17 cellular contexts compared by ENCODE assay signal in the genomic region with DNA sequence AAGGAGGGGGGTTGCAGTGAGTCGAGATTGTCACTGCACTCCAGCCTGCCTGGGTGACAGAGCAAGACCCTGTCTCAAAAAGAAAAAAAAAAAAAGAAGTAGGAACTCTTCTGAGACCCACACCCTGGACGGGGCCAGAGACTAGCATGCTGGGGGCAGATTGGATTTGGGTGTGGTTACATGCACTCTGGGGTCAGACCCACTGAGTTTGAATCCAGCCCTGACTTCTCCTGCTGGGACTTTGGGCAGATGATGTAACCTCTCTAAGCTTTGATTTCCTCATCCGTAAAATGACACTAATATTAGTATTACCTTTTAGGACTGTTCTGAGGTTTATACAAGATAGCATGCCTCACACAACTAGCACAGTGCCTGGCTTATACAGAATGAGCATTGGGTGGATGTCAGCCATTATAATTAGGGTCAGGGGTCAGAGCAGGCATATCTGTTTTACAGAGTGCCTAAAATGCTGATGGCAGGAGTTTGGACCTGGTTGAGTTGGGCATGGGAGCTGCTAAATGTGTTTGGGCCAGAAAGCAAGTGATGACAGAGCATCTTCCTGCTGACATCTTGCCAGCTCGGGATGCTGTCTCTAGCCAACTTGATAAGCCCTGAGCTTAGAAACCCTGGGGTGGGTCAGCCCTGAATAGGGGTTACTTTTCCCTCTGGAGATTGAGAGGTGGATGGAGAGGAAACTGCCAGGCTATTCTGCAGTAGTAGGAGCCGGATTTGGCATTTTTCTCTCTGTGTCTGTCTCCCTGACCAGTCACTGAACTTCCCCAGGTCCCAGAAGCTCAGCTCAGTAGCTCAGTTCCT. TPM values are rescaled to one million over a fixed set of nuclear protein-coding genes. Genes with fewer than 3 reads are reported as not detected.
A peak's percentile ranks its signal among the peaks of the same experiment; 100 is the strongest.
DNase-seq lines count a peak whose midpoint lies in the region; ATAC-seq and TF ChIP-seq lines count a peak whose summit lies in the region.
"Had no signal": no experiment of that assay in that cellular context is flagged by ENCODE, and none has a peak within 500 bp of the region (broad histone marks: within the 10 kb centered on the region; RNA-seq: fewer than 3 reads in every experiment).

No MANE protein-coding gene starts in this region.

- no CpG with 5 or more reads among the region's 5 CpGs for WGBS in IMR-90 (ENCODE audit: extremely low coverage in 2 of 2, insufficient read length in 1 of 2), 2 experiments
- 86% methylated on average over 5 of the region's 5 CpGs for WGBS in thymus

- H3K9ac ChIP-seq in IMR-90 (ENCODE audit: low read depth, low read length) = no peak overlapping the region

- H3K9me3 Mint-ChIP-seq in memory B cell = no peaks in the 10 kb centered on the region
- H3K9me3 Mint-ChIP-seq: activated CD4-positive, alpha-beta memory T cell treated with anti-CD3 and anti-CD28 coated beads for 36 hours; CD8-positive, alpha-beta memory T cell; central memory CD8-positive, alpha-beta T cell; T-helper 2 cell treated with Interferon-gamma antibody and Interleukin-4, amounts not matched to agents 5 μg/mL and 100 μg/mL, for 36 hours had no signal

- DNase-seq in IMR-90 (no peak), erythroblast (lab: John Stamatoyannopoulos, UW) (peak; percentile 75 to 82), memory B cell (ENCODE audit: low spot score in 2 of 2) (no peak), activated gamma-delta T cell treated with Interleukin-2 at 50 U/mL for 16 hours (no peak), HAP-1 (ENCODE audit: low spot score in 2 of 2) (no peak), germinal center (ENCODE audit: low spot score) (no peak), OCI-M1 (lab: John Stamatoyannopoulos, UW) (no peak)
- DNase-seq: activated CD4-positive, alpha-beta memory T cell treated with anti-CD3 and anti-CD28 coated beads for 36 hours; activated naive CD4-positive, alpha-beta T cell treated with anti-CD3 and anti-CD28 coated beads, Interleukin-2, amount 50 U/mL, for 16 hours; CD8-positive, alpha-beta memory T cell; NCI-H1105; NCI-H446; stimulated activated naive CD8-positive, alpha-beta T cell treated with anti-CD3 and anti-CD28 coated beads, Interleukin-15, Interleukin-2, amounts not matched to agents 100 U/mL and 50 U/mL, for 24 hours had no signal

- no peak for TF ChIP-seq CTCF in IMR-90 (conservative IDR thresholded peaks at IDR 0.05; ENCODE audit: low read depth, low read length)

- no peak overlapping the region for H3K18ac ChIP-seq in IMR-90 (ENCODE audit: low read depth, low read length)

- no peak overlapping the region for H2AFZ ChIP-seq in IMR-90 (replicated peaks; ENCODE audit: low read length, poor library complexity)

- dilution Hi-C loops in IMR-90 (cut with HindIII; ENCODE audit: low sequenced_read_pairs, unreplicated experiment) = no loop called here

- intact Hi-C loops in IMR-90 (cut with micrococcal nuclease) = no loop called here

- H3K9me1 ChIP-seq in IMR-90 (ENCODE audit: insufficient read depth, low read length) = peaks cover 19% of the 10 kb centered on the region

- H3K79me1 ChIP-seq in IMR-90 (ENCODE audit: low read depth in 1 of 2, low read length in 2 of 2) = peaks cover 0 to 4% of the 10 kb centered on the region in 2 experiments; a peak in 1 of 4 replicates

- H4K8ac ChIP-seq in IMR-90 (ENCODE audit: low read depth in 2 of 2, low read length in 2 of 2) = no peak overlapping the region

- H3K27me3 ChIP-seq in IMR-90 (ENCODE audit: control insufficient read depth, insufficient read depth, low read length) (no peaks in the 10 kb centered on the region), thymus (ENCODE audit: control insufficient read depth, insufficient read depth) (no peaks in the 10 kb centered on the region), HAP-1 (ENCODE audit: low read depth) (no peaks in the 10 kb centered on the region)

- no peak for ATAC-seq in IMR-90 (ENCODE audit: low read depth)
- ATAC-seq in memory B cell (ENCODE audit: low read depth) = no peak
- ATAC-seq: Panc1; stimulated activated naive CD8-positive, alpha-beta T cell treated with anti-CD3 and anti-CD28 coated beads, Interleukin-15, Interleukin-2, amounts not matched to agents 100 U/mL and 50 U/mL, for 24 hours had no signal

- H2BK120ac ChIP-seq in IMR-90 (ENCODE audit: low read depth, low read length) = no peak overlapping the region

- H3K9me3 ChIP-seq in IMR-90 (ENCODE audit: control insufficient read depth, insufficient read depth, low read length) (no peaks in the 10 kb centered on the region), thymus (ENCODE audit: control insufficient read depth) (no peaks in the 10 kb centered on the region), HAP-1 (no peaks in the 10 kb centered on the region)

- no peak overlapping the region for H3K4me3 ChIP-seq in IMR-90 (ENCODE audit: insufficient read depth, low read depth, low read length)
- H3K4me3 ChIP-seq in thymus (ENCODE audit: low read length) = no peak overlapping the region
- H3K4me3 ChIP-seq in HAP-1 = no peak overlapping the region

- no peak overlapping the region for H3K56ac ChIP-seq in IMR-90 (ENCODE audit: extremely low read depth, insufficient read depth, low read length)

- peak overlapping the region; percentile 16; the same call in 1 of the 2 replicates for H3K4ac ChIP-seq in IMR-90 (ENCODE audit: low read depth, low read length)

- H3K4me1 ChIP-seq in IMR-90 (ENCODE audit: control insufficient read depth, insufficient read depth, low read length) (peaks cover 11% of the 10 kb centered on the region), thymus (ENCODE audit: control insufficient read depth, insufficient read depth, low read length) (peaks cover 35% of the 10 kb centered on the region), HAP-1 (no peaks in the 10 kb centered on the region)

- H4K20me1 ChIP-seq in IMR-90 (ENCODE audit: insufficient read depth, low read length) = peaks cover 7% of the 10 kb centered on the region; the same call in 1 of the 2 replicates

- TF ChIP-seq POLR2A in IMR-90 (IDR thresholded peaks at IDR 0.05; ENCODE audit: low read depth, low read length) (no peak), erythroblast (IDR thresholded peaks at IDR 0.05; ENCODE audit: low read length) (no peak)

- peaks cover 8% of the 10 kb centered on the region for H3K36me3 Mint-ChIP-seq in memory B cell

- no peak overlapping the region for H3K4me3 Mint-ChIP-seq in memory B cell
- H3K4me3 Mint-ChIP-seq: activated CD4-positive, alpha-beta memory T cell treated with anti-CD3 and anti-CD28 coated beads for 36 hours; central memory CD8-positive, alpha-beta T cell; T-helper 2 cell treated with Interferon-gamma antibody and Interleukin-4, amounts not matched to agents 5 μg/mL and 100 μg/mL, for 36 hours had no signal

- peaks cover 32% of the 10 kb centered on the region for H3K4me1 Mint-ChIP-seq in memory B cell

- POLR2A ChIA-PET in IMR-90 (lab: Charles Lee; ENCODE audit: unreplicated experiment) = no interaction called here

- no peaks in the 10 kb centered on the region for H3K27me3 Mint-ChIP-seq in memory B cell
- H3K27me3 Mint-ChIP-seq: activated CD4-positive, alpha-beta memory T cell treated with anti-CD3 and anti-CD28 coated beads for 36 hours; CD8-positive, alpha-beta memory T cell; central memory CD8-positive, alpha-beta T cell had no signal

- H2BK5ac ChIP-seq in IMR-90 (ENCODE audit: low read depth, low read length, poor library complexity, severe bottlenecking) = no peak overlapping the region

- no peak overlapping the region for H3K14ac ChIP-seq in IMR-90 (replicated peaks; ENCODE audit: low read depth, low read length)

- H3K4me2 ChIP-seq in IMR-90 (ENCODE audit: low read depth, low read length) = no peak overlapping the region

- peaks cover 12% of the 10 kb centered on the region for H3K36me3 ChIP-seq in IMR-90 (ENCODE audit: control insufficient read depth, insufficient read depth, low read length)
- peaks cover 6% of the 10 kb centered on the region for H3K36me3 ChIP-seq in thymus (ENCODE audit: control insufficient read depth, insufficient read depth)
- peaks cover 35% of the 10 kb centered on the region for H3K36me3 ChIP-seq in HAP-1 (replicated peaks)

- in situ Hi-C loops in IMR-90 (cut with MboI; ENCODE audit: low sequenced_read_pairs) (no loop called here), HAP-1 (cut with MboI; ENCODE audit: low sequenced_read_pairs) (no loop called here)

- H3K27ac ChIP-seq in IMR-90 (ENCODE audit: insufficient read depth, low read length) = no peak overlapping the region
- peak overlapping the region; percentile 8 for H3K27ac ChIP-seq in thymus (ENCODE audit: low read depth)

- BruUV-seq in IMR-90 (replicated peaks; lab: Mats Ljungman, UMichigan) = no TSS peak

- H3K23ac ChIP-seq in IMR-90 (ENCODE audit: low read depth, low read length) = no peak overlapping the region

- TF ChIP-seq RAD21 in IMR-90 (IDR thresholded peaks at IDR 0.05; ENCODE audit: low read length) = no peak

- no peak overlapping the region for H2AK5ac ChIP-seq in IMR-90 (ENCODE audit: low read depth, low read length)

- H4K5ac ChIP-seq in IMR-90 (ENCODE audit: low read depth, low read length) = no peak overlapping the region

- H2AK9ac ChIP-seq in IMR-90 (replicated peaks; ENCODE audit: low read depth, low read length, poor library complexity) = no peak overlapping the region

- H2BK20ac ChIP-seq in IMR-90 (ENCODE audit: low read depth, low read length) = no peak overlapping the region

- H3K27ac Mint-ChIP-seq in memory B cell = peak overlapping the region; percentile 46
- H3K27ac Mint-ChIP-seq: activated CD4-positive, alpha-beta memory T cell treated with anti-CD3 and anti-CD28 coated beads for 36 hours; T-helper 2 cell treated with Interferon-gamma antibody and Interleukin-4, amounts not matched to agents 5 μg/mL and 100 μg/mL, for 36 hours had no signal

- no peak overlapping the region for H2BK15ac ChIP-seq in IMR-90 (ENCODE audit: low read depth, low read length)

- CTCF ChIA-PET in IMR-90 (lab: Yijun Ruan, JAX) = no interaction called here

- H4K91ac ChIP-seq in IMR-90 (ENCODE audit: insufficient read depth, low read depth, low read length) = no peak overlapping the region

TF ChIP-seq in IMR-90, 13 proteins besides CTCF, POLR2A, EP300 and RAD21 (continues in another document):
- TF ChIP-seq MAFK (IDR thresholded peaks at IDR 0.05; ENCODE audit: low read depth, low read length) (no peak), NFE2L2 (IDR thresholded peaks at IDR 0.05; ENCODE audit: low read depth, low read length) (no peak)

RNA-seq across cellular contexts. Expression of gene TPCN1, which starts 15.5 kb away (rescaled TPM):
- total RNA-seq in IMR-90 (2012; rRNA removed) = 2.0 and 2.5 TPM in 2 replicates
- polyA plus RNA-seq in IMR-90 (2012; rRNA removed) (10.4 and 13.2 TPM in 2 replicates), thymus (16.7 TPM)
- polyA plus RNA-seq in IMR-90 (2012; cell fraction: cytosol; rRNA removed) = 7.7 and 13.8 TPM in 2 replicates
- 58.1 and 63.1 TPM in 2 replicates for polyA plus RNA-seq in IMR-90 (2012; cell fraction: nucleus; rRNA removed; ENCODE audit: low replicate concordance)

RNA-seq across cellular contexts. Expression of gene RITA1, which starts 51.2 kb away (rescaled TPM):
- total RNA-seq in IMR-90 (2012; rRNA removed) = 14.7 and 15.0 TPM in 2 replicates
- 14.2 and 15.2 TPM in 2 replicates for polyA plus RNA-seq in IMR-90 (2012; rRNA removed)
- 9.9 and 17.3 TPM in 2 replicates for polyA plus RNA-seq in IMR-90 (2012; cell fraction: cytosol; rRNA removed)
- polyA plus RNA-seq in IMR-90 (2012; cell fraction: nucleus; rRNA removed; ENCODE audit: low replicate concordance) = 7.1 and 9.4 TPM in 2 replicates
- 8.5 TPM for polyA plus RNA-seq in thymus

RNA-seq across cellular contexts. Expression of gene DDX54, which starts 51.5 kb away (rescaled TPM):
- total RNA-seq in IMR-90 (2012; rRNA removed) = 23.8 and 24.4 TPM in 2 replicates
- polyA plus RNA-seq in IMR-90 (2012; rRNA removed) (47.5 and 55.1 TPM in 2 replicates), thymus (49.8 TPM)
- 33.5 and 54.5 TPM in 2 replicates for polyA plus RNA-seq in IMR-90 (2012; cell fraction: cytosol; rRNA removed)
- 74.8 and 97.8 TPM in 2 replicates for polyA plus RNA-seq in IMR-90 (2012; cell fraction: nucleus; rRNA removed; ENCODE audit: low replicate concordance)

Comparison
In these comparisons a context has a peak if more than half of its experiments do, and no peak if none do; other contexts are left out.
1. DNase-seq: peak in erythroblast (2 of 2); none in IMR-90 (single experiment), memory B cell (0 of 2), activated gamma-delta T cell treated with Interleukin-2 at 50 U/mL for 16 hours (single experiment), HAP-1 (0 of 2), germinal center (single experiment) and OCI-M1 (single experiment).